In genomic region chr2:171158790-171159325, GRCh38 we compare ENCODE assay signal across 8 cellular contexts.
DNase-seq lines count a peak whose midpoint lies in the region; ATAC-seq and TF ChIP-seq lines count a peak whose summit lies in the region.

No MANE protein-coding gene starts in this region.

- POLR2A ChIA-PET in HEK293T (lab: Yijun Ruan, JAX): interaction anchor here (0.8 kb wide), 1 partner anchor 9 kb away, joined by 3 read pairs; no protein-coding TSS in a partner anchor

- no peak for TF ChIP-seq CTCF in AG10803 (conservative IDR thresholded peaks at IDR 0.05; ENCODE audit: low read length)
- no peak for TF ChIP-seq CTCF in WI38 (IDR thresholded peaks at IDR 0.05; ENCODE audit: low read depth, low read length)

- H3K9me3 ChIP-seq in iPS-15b (ENCODE audit: control insufficient read depth, insufficient read depth, low read length): no peaks in the 10 kb centered on the region

- H3K27ac Mint-ChIP-seq in stimulated activated naive CD8-positive, alpha-beta T cell treated with anti-CD3 and anti-CD28 coated beads, Interleukin-15, amount 100 ng/mL, for 72 hours: peak overlapping the region in 1 of 2 donors; percentile 98

- CTCF ChIA-PET in HEK293T (lab: Yijun Ruan, JAX): interaction anchor here (0.6 to 1.6 kb wide), 6 partner anchors 20 to 340 kb away, joined by 3 to 5 read pairs (median 4); no protein-coding TSS in a partner anchor

- peak overlapping the region; percentile 86 to 98 for H3K4me3 Mint-ChIP-seq in stimulated activated naive CD8-positive, alpha-beta T cell treated with anti-CD3 and anti-CD28 coated beads, Interleukin-15, amount 100 ng/mL, for 72 hours

- H3K27me3 ChIP-seq in iPS-15b (ENCODE audit: control insufficient read depth, insufficient read depth, low read length): no peaks in the 10 kb centered on the region

- peaks cover 70% of the 10 kb centered on the region for H3K4me1 Mint-ChIP-seq in stimulated activated naive CD8-positive, alpha-beta T cell treated with anti-CD3 and anti-CD28 coated beads, Interleukin-15, amount 100 ng/mL, for 72 hours

- H3K4me1 ChIP-seq in iPS-15b (ENCODE audit: control insufficient read depth, insufficient read depth, low read length): peaks cover 16% of the 10 kb centered on the region

- no peaks in the 10 kb centered on the region for H3K9me3 Mint-ChIP-seq in stimulated activated naive CD8-positive, alpha-beta T cell treated with anti-CD3 and anti-CD28 coated beads, Interleukin-15, amount 100 ng/mL, for 72 hours

- H3K27me3 Mint-ChIP-seq in stimulated activated naive CD8-positive, alpha-beta T cell treated with anti-CD3 and anti-CD28 coated beads, Interleukin-15, amount 100 ng/mL, for 72 hours: no peaks in the 10 kb centered on the region

- DNase-seq in AG10803 (ENCODE audit: low read depth): no peak
- DNase-seq in HEK293T (ENCODE audit: extremely low spot score): no peak
- no peak for DNase-seq in stimulated activated naive CD8-positive, alpha-beta T cell treated with anti-CD3 and anti-CD28 coated beads, Interleukin-15, amount 100 ng/mL, for 72 hours
- DNase-seq in NCI-H2029 (lab: John Stamatoyannopoulos, UW): no peak
- no peak for DNase-seq in stimulated activated CD4-positive, alpha-beta T cell treated with anti-CD3 and anti-CD28 coated beads, Interleukin-4, amount 100 ng/mL, for 1 hour
- no peak for DNase-seq in NCI-H2081 treated with DMSO at 0.1 percent for 48 hours (lab: John Stamatoyannopoulos, UW)

- H3K4me3 ChIP-seq in AG10803 (ENCODE audit: low read length) (peak overlapping the region; percentile 86), WI38 (ENCODE audit: low read depth, low read length) (peak overlapping the region; percentile 95), iPS-15b (ENCODE audit: low read depth, low read length) (peak overlapping the region; percentile 96)

- ATAC-seq in stimulated activated naive CD8-positive, alpha-beta T cell treated with anti-CD3 and anti-CD28 coated beads, Interleukin-15, amount 100 ng/mL, for 72 hours: no peak

- no peaks in the 10 kb centered on the region for H3K36me3 ChIP-seq in iPS-15b (ENCODE audit: control insufficient read depth, insufficient read depth, low read length)

- H3K9ac ChIP-seq in iPS-15b (ENCODE audit: low read depth, low read length): peak overlapping the region; percentile 97

TF ChIP-seq in HEK293T, 16 proteins besides CTCF, POLR2A, EP300 and RAD21:
- TF ChIP-seq CTBP1 (IDR thresholded peaks at IDR 0.05; ENCODE audit: borderline replicate concordance): no peak
- no peak for TF ChIP-seq BHLHE40 (IDR thresholded peaks at IDR 0.05; ENCODE audit: borderline replicate concordance)
- TF ChIP-seq ELF4 (IDR thresholded peaks at IDR 0.05): no peak
- TF ChIP-seq ARNT (IDR thresholded peaks at IDR 0.05): no peak
- TF ChIP-seq L3MBTL2 (conservative IDR thresholded peaks at IDR 0.05): 0 out of 2 replicates have a peak, but pooled peaks have one; percentile 24
- peak; percentile 85 for TF ChIP-seq PKNOX1 (IDR thresholded peaks at IDR 0.05)
